ENCODE assay signal across 10 cellular contexts in genomic region chr3:139591186-139591585, GRCh38. TPM values are rescaled to one million over a fixed set of nuclear protein-coding genes. Genes with fewer than 3 reads are reported as not detected.
DNase-seq lines count a peak whose midpoint lies in the region; ATAC-seq and TF ChIP-seq lines count a peak whose summit lies in the region.
"Not testable (repeated sequence)": the region's sequence is repeated elsewhere in the genome, so short reads cannot be mapped to it uniquely, and the experiment has no call there.
"Had no signal": no experiment of that assay in that cellular context is flagged by ENCODE, and none has a peak within 500 bp of the region (broad histone marks: within the 10 kb centered on the region; RNA-seq: fewer than 3 reads in every experiment).

No MANE protein-coding gene starts in this region.

- peak overlapping the region; percentile 30; the same call in 1 of the 2 replicates for H3K9ac ChIP-seq in ES-I3 (ENCODE audit: low read depth, low read length)

- H3K36me3 Mint-ChIP-seq in WTC11; progenitor cell of endocrine pancreas (ENCODE audit: insufficient read depth): not testable (repeated sequence)

- H3K4me3 Mint-ChIP-seq in WTC11 (peak overlapping the region; percentile 47), progenitor cell of endocrine pancreas (ENCODE audit: low read depth) (peak overlapping the region; percentile 47)

- H3K27ac Mint-ChIP-seq in WTC11, progenitor cell of endocrine pancreas: not testable (repeated sequence)

- not testable (repeated sequence) for H3K4me1 ChIP-seq in ES-I3 (ENCODE audit: insufficient read depth, low read length)

- H3K9me3 Mint-ChIP-seq in WTC11: peaks cover 13% of the 10 kb centered on the region; the same call in 1 of the 2 replicates
- H3K9me3 Mint-ChIP-seq in progenitor cell of endocrine pancreas (ENCODE audit: low read depth): not testable (repeated sequence)

- POLR2A ChIA-PET in WTC11 (lab: Charles Lee): not testable (repeated sequence)

- H3K27ac ChIP-seq in epithelial cell of prostate: peak overlapping the region; percentile 44

- not testable (repeated sequence) for H3K27me3 Mint-ChIP-seq in WTC11 (ENCODE audit: low read depth); progenitor cell of endocrine pancreas

- not testable (repeated sequence) for TF ChIP-seq CTCF in WTC11 (IDR thresholded peaks at IDR 0.05); progenitor cell of endocrine pancreas (IDR thresholded peaks at IDR 0.05; ENCODE audit: unreplicated experiment)

- not testable (repeated sequence) for H3K36me3 ChIP-seq in ES-I3 (ENCODE audit: insufficient read depth, low read length)

- ATAC-seq in WTC11: not testable (repeated sequence)

- H3K4me1 Mint-ChIP-seq in WTC11: peaks cover 10% of the 10 kb centered on the region
- not testable (repeated sequence) for H3K4me1 Mint-ChIP-seq in progenitor cell of endocrine pancreas (ENCODE audit: low read depth)

- peak; percentile 35 for DNase-seq in NCI-H146 (lab: John Stamatoyannopoulos, UW)
- peak; percentile 52 for DNase-seq in NCI-H748 (lab: John Stamatoyannopoulos, UW; ENCODE audit: unreplicated experiment)
- not testable (repeated sequence) for DNase-seq in WTC11 (ENCODE audit: low spot score); epithelial cell of prostate (ENCODE audit: low read depth, low spot score); progenitor cell of endocrine pancreas (ENCODE audit: low spot score, unreplicated experiment)

- CTCF ChIA-PET in WTC11 (lab: Charles Lee): not testable (repeated sequence)

- not testable (repeated sequence) for H3K9me3 ChIP-seq in ES-I3 (ENCODE audit: control insufficient read depth, insufficient read depth, low read length)

RNA-seq across cellular contexts. Expression of gene RBP1, which starts 51.6 kb away (rescaled TPM):
- total RNA-seq in WTC11 (2021): 53.3 to 60.3 TPM (median 58.6 TPM) in 3 replicates
- total RNA-seq in progenitor cell of endocrine pancreas: 617 and 649 TPM in 2 replicates
- total RNA-seq: CD4-positive, alpha-beta memory T cell; CD4-positive, CD25-positive, alpha-beta regulatory T cell; CD8-positive, alpha-beta memory T cell; G401 had no signal

Comparison
In these comparisons a context has a peak if more than half of its experiments do, and no peak if none do; other contexts are left out.
1. RNA of gene RBP1, which starts 51.6 kb away (total RNA-seq): 617 to 649 TPM in progenitor cell of endocrine pancreas; 53.3 to 60.3 TPM in WTC11; every median in the first group is over 10 times any median in the second.